In the genomic region with DNA sequence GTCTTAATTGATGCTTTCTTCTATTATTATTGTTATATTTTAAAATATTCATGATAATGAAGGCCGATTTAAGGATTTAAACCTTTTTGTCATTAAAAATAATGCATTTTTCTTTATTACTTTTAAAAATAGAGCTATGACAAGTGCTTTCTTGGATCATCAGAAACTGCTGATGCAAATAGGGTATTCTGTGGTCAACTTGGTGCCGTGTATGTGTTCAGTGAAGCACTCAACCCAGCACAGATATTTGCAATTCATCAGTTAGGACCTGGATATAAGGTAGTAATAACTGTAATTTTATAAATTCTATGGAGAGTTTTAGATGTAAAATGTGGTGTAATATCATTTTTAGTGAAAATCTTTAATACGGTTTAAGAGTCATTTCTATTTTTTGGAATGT, we compare ENCODE assay signal across 8 cellular contexts.
ATAC-seq and TF ChIP-seq lines count a peak whose summit lies in the region.
"Not testable (repeated sequence)": the region's sequence is repeated elsewhere in the genome, so short reads cannot be mapped to it uniquely, and the experiment has no call there.

No MANE protein-coding gene starts in this region.

- TF ChIP-seq POLR2A in GM18505 (IDR thresholded peaks at IDR 0.05; ENCODE audit: borderline replicate concordance, extremely low read depth, insufficient read depth, insufficient read length) = not testable (repeated sequence)

- ATAC-seq in GM18505 (IDR thresholded peaks at IDR 0.05; ENCODE audit: unreplicated experiment) (peak; percentile 98), GM18907 (IDR thresholded peaks at IDR 0.05; ENCODE audit: unreplicated experiment) (peak; percentile 85), GM19455 (IDR thresholded peaks at IDR 0.05; ENCODE audit: unreplicated experiment) (peak; percentile 69), GM21526 (IDR thresholded peaks at IDR 0.05; ENCODE audit: low FRiP score, unreplicated experiment) (peak; percentile 100), HG02610 (IDR thresholded peaks at IDR 0.05; ENCODE audit: unreplicated experiment) (peak; percentile 98), HG02981 (IDR thresholded peaks at IDR 0.05; ENCODE audit: unreplicated experiment) (peak; percentile 98), HG03280 (IDR thresholded peaks at IDR 0.05; ENCODE audit: unreplicated experiment) (peak; percentile 99), HG03521 (IDR thresholded peaks at IDR 0.05; ENCODE audit: unreplicated experiment) (peak; percentile 70)

Comparison
In these comparisons a context has a peak if more than half of its experiments do, and no peak if none do; other contexts are left out.
1. Peak in every context shown above with its lines: ATAC-seq.